ENCODE assay signal across 16 cellular contexts in the genomic region with DNA sequence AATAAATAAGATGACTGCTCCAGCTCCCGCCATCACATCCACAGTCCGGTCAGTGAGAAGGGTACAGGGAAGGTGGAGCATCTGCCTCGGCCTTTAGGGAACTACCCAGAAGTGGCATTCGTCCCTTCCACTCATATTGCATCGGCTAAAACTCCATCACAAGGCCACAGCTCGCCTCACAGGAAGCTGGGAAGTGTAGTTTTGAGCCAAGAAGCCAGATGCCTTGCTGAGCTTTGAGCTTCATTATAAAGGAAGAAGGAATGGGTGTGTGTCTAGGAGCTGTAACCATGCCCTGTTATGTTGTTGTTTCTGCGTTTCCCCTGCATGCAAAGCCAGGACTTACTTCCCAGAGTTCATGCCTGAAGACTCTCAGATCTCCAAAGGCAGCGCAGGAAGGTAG.
DNase-seq lines count a peak whose midpoint lies in the region; ATAC-seq and TF ChIP-seq lines count a peak whose summit lies in the region.
"Had no signal": no experiment of that assay in that cellular context is flagged by ENCODE, and none has a peak within 500 bp of the region (broad histone marks: within the 10 kb centered on the region; RNA-seq: fewer than 3 reads in every experiment).

No MANE protein-coding gene starts in this region.

- no peak overlapping the region for H3K9ac ChIP-seq in MM.1S (ENCODE audit: low read length)

- H3K36me3 ChIP-seq in ascending aorta (no peaks in the 10 kb centered on the region), left ventricle myocardium inferior (no peaks in the 10 kb centered on the region), psoas muscle (ENCODE audit: insufficient read depth in 1 of 2, low read depth in 1 of 2) (no peaks in the 10 kb centered on the region), MM.1S (replicated peaks; ENCODE audit: insufficient read depth, low read length) (no peaks in the 10 kb centered on the region)
- H3K36me3 ChIP-seq: BE2C had no signal

- no peaks in the 10 kb centered on the region for H4K20me1 ChIP-seq in MM.1S (ENCODE audit: insufficient read depth, low read length)

- no peaks in the 10 kb centered on the region for H3K9me3 ChIP-seq in ascending aorta
- H3K9me3 ChIP-seq in left ventricle myocardium inferior (replicated peaks) = no peaks in the 10 kb centered on the region
- H3K9me3 ChIP-seq in psoas muscle = no peaks in the 10 kb centered on the region
- H3K9me3 ChIP-seq in MM.1S (replicated peaks; ENCODE audit: insufficient read depth, low read length) = no peaks in the 10 kb centered on the region
- H3K9me3 ChIP-seq: BE2C had no signal

- no peaks in the 10 kb centered on the region for H3K79me2 ChIP-seq in MM.1S (ENCODE audit: low read length)

- peak overlapping the region; percentile 43; the same call in 1 of the 2 replicates for H3K4me3 ChIP-seq in AG10803 (ENCODE audit: low read length)
- H3K4me3 ChIP-seq in ascending aorta = peak overlapping the region in 1 of 2 donors; percentile 35
- peak overlapping the region; percentile 64 for H3K4me3 ChIP-seq in left ventricle myocardium inferior
- H3K4me3 ChIP-seq in psoas muscle = no peak overlapping the region
- H3K4me3 ChIP-seq in MM.1S (ENCODE audit: low read length) = no peak overlapping the region

- TF ChIP-seq CTCF in AG10803 (conservative IDR thresholded peaks at IDR 0.05; ENCODE audit: low read length) = no peak
- no peak for TF ChIP-seq CTCF in ascending aorta (IDR thresholded peaks at IDR 0.05)
- TF ChIP-seq CTCF in left ventricle myocardium inferior (IDR thresholded peaks at IDR 0.05; ENCODE audit: borderline replicate concordance) = no peak
- no peak for TF ChIP-seq CTCF in psoas muscle (IDR thresholded peaks at IDR 0.05)
- TF ChIP-seq CTCF in MM.1S (IDR thresholded peaks at IDR 0.05; ENCODE audit: low read length) = no peak

- peaks cover 29 to 51% of the 10 kb centered on the region in 2 donors for H3K4me1 ChIP-seq in ascending aorta
- peaks cover 84% of the 10 kb centered on the region for H3K4me1 ChIP-seq in left ventricle myocardium inferior
- H3K4me1 ChIP-seq in psoas muscle = peaks cover 38% of the 10 kb centered on the region
- no peaks in the 10 kb centered on the region for H3K4me1 ChIP-seq in MM.1S (ENCODE audit: low read length)

- WGBS in psoas muscle, 3 donors = 67 to 71% (median 70%) methylated on average over 8 of the region's 8 CpGs

- H3F3A ChIP-seq in MM.1S (ENCODE audit: insufficient read depth, low read length) = no peaks in the 10 kb centered on the region

- H3K27ac ChIP-seq in ascending aorta (peak overlapping the region; percentile 95 to 99), left ventricle myocardium inferior (replicated peaks) (peak overlapping the region; percentile 94), psoas muscle (peak overlapping the region; percentile 78), MM.1S (ENCODE audit: low read length) (no peak overlapping the region)

- DNase-seq in AG10803 (ENCODE audit: low read depth) (peak; percentile 72), ascending aorta (ENCODE audit: low spot score in 2 of 2) (no peak), left ventricle myocardium inferior (no peak), psoas muscle (no peak), MM.1S (no peak), AG08396 (ENCODE audit: low spot score) (no peak), dermis blood vessel endothelial cell (no peak), NCI-H2029 treated with DMSO at 0.1 percent for 48 hours (lab: John Stamatoyannopoulos, UW) (no peak)
- DNase-seq: activated CD4-positive, alpha-beta T cell treated with anti-CD3 and anti-CD28 coated beads, Interleukin-2, amount 50 U/mL, for 48 hours; activated effector memory CD4-positive, alpha-beta T cell treated with Interleukin-2 at 50 U/mL for 16 hours; BE2C; DMS79 treated with DMSO at 0.1 percent for 48 hours; naive thymus-derived CD8-positive, alpha-beta T cell; NCI-H345; stimulated activated CD4-positive, alpha-beta T cell treated with anti-CD3 and anti-CD28 coated beads, Interleukin-15, amount 100 ng/mL, for 24 hours had no signal

- H3K27me3 ChIP-seq in ascending aorta (no peaks in the 10 kb centered on the region), left ventricle myocardium inferior (ENCODE audit: low read depth) (no peaks in the 10 kb centered on the region), psoas muscle (ENCODE audit: insufficient read depth in 3 of 3, low read length in 2 of 3) (no peaks in the 10 kb centered on the region), MM.1S (replicated peaks; ENCODE audit: insufficient read depth, low read length) (no peaks in the 10 kb centered on the region)
- H3K27me3 ChIP-seq: BE2C had no signal

- no peaks in the 10 kb centered on the region for H3K9me2 ChIP-seq in MM.1S (replicated peaks; ENCODE audit: insufficient read depth, low read length)

- no peak overlapping the region for H3K4me2 ChIP-seq in MM.1S (ENCODE audit: low read depth, low read length)

- intact Hi-C loops in ascending aorta (cut with DNase I) = loop anchor here (5.0 kb wide), 4 partner anchors 33 to 283 kb away; partner anchors contain the start of genes ZBED6 and ZC3H11A
- intact Hi-C loops in left ventricle myocardium inferior (cut with micrococcal nuclease) = no loop called here
- intact Hi-C loops in psoas muscle (cut with DNase I) = no loop called here

- H2AFZ ChIP-seq in MM.1S (ENCODE audit: low read length) = no peak overlapping the region

- no peak for ATAC-seq in psoas muscle
- ATAC-seq: naive thymus-derived CD8-positive, alpha-beta T cell; Panc1 had no signal

Comparison
In these comparisons a context has a peak if more than half of its experiments do, and no peak if none do; other contexts are left out.
1. H3K4me3 ChIP-seq: peak in AG10803 (single experiment) and left ventricle myocardium inferior (single experiment); none in psoas muscle (single experiment) and MM.1S (single experiment).